Comparison of ENCODE assay signal across 11 cellular contexts in genomic region chr11:370087-370941, GRCh38. TPM values are rescaled to one million over a fixed set of nuclear protein-coding genes. Genes with fewer than 3 reads are reported as not detected.
DNase-seq lines count a peak whose midpoint lies in the region; ATAC-seq and TF ChIP-seq lines count a peak whose summit lies in the region.
"Had no signal": no experiment of that assay in that cellular context is flagged by ENCODE, and none has a peak within 500 bp of the region (broad histone marks: within the 10 kb centered on the region; RNA-seq: fewer than 3 reads in every experiment).

No MANE protein-coding gene starts in this region.

- no peak overlapping the region for H3K27ac ChIP-seq in iPS DF 6.9 (ENCODE audit: low read length)
- peak overlapping the region; percentile 59 for H3K27ac ChIP-seq in substantia nigra (ENCODE audit: low read depth, low read length, poor library complexity, severe bottlenecking)

- no CpG with 5 or more reads among the region's 40 CpGs for WGBS in iPS DF 6.9 (ENCODE audit: insufficient coverage, insufficient read length)

- peaks cover 14% of the 10 kb centered on the region for H3K36me3 ChIP-seq in iPS DF 6.9 (ENCODE audit: control insufficient read depth, insufficient read depth, low read length)

- H3K9me3 Mint-ChIP-seq in activated T-cell treated with anti-CD3 and anti-CD28 coated beads, Interleukin-2, amount 50 U/mL, for 4 hours, result no peaks in the 10 kb centered on the region
- peaks cover 1% of the 10 kb centered on the region for H3K9me3 Mint-ChIP-seq in activated CD8-positive, alpha-beta T cell treated with anti-CD3 and anti-CD28 coated beads for 36 hours

- peaks cover 8% of the 10 kb centered on the region for H3K4me1 ChIP-seq in iPS DF 6.9 (ENCODE audit: control insufficient read depth, insufficient read depth, low read length)

- H3K27ac Mint-ChIP-seq in activated CD8-positive, alpha-beta T cell treated with anti-CD3 and anti-CD28 coated beads for 36 hours, result no peak overlapping the region

- POLR2A ChIA-PET in activated CD8-positive, alpha-beta T cell treated with anti-CD3 and anti-CD28 coated beads for 36 hours (lab: Charles Lee), result interaction anchor here (0.9 kb wide), 1 partner anchor 81 kb away, joined by 3 read pairs; the partner anchor contains the start of gene PGGHG

- peak overlapping the region; percentile 47; the same call in 1 of the 2 replicates for H3K4me3 ChIP-seq in iPS DF 6.9 (ENCODE audit: low read length)

- no peak for TF ChIP-seq CTCF in activated CD8-positive, alpha-beta T cell treated with anti-CD3 and anti-CD28 coated beads for 36 hours (IDR thresholded peaks at IDR 0.05)

- H3K4me3 Mint-ChIP-seq in activated T-cell treated with anti-CD3 and anti-CD28 coated beads, Interleukin-2, amount 50 U/mL, for 4 hours, result peak overlapping the region; percentile 61
- H3K4me3 Mint-ChIP-seq in activated CD8-positive, alpha-beta T cell treated with anti-CD3 and anti-CD28 coated beads for 36 hours, result peak overlapping the region; percentile 42

- no peaks in the 10 kb centered on the region for H3K27me3 ChIP-seq in iPS DF 6.9 (ENCODE audit: control insufficient read depth, insufficient read depth, low read length)

- no peak for DNase-seq in activated T-cell treated with anti-CD3 and anti-CD28 coated beads, Interleukin-2, amount 50 U/mL, for 4 hours
- DNase-seq in activated T-cell treated with anti-CD3 and anti-CD28 coated beads for 4 hours (no peak), iPS DF 6.9 (ENCODE audit: low read depth, low spot score) (no peak), substantia nigra (lab: John Stamatoyannopoulos, UW) (peak in 1 of 49 donors; percentile 77), occipital lobe (lab: John Stamatoyannopoulos, UW) (no peak), kidney tubule cell (ENCODE audit: low spot score) (no peak)
- DNase-seq in activated CD8-positive, alpha-beta T cell treated with anti-CD3 and anti-CD28 coated beads for 36 hours, result no peak

- peaks cover 40% of the 10 kb centered on the region for H3K27me3 Mint-ChIP-seq in activated T-cell treated with anti-CD3 and anti-CD28 coated beads, Interleukin-2, amount 50 U/mL, for 4 hours (ENCODE audit: low read depth)
- H3K27me3 Mint-ChIP-seq in activated CD8-positive, alpha-beta T cell treated with anti-CD3 and anti-CD28 coated beads for 36 hours, result peaks cover 34% of the 10 kb centered on the region

- intact Hi-C loops in activated CD8-positive, alpha-beta T cell treated with anti-CD3 and anti-CD28 coated beads for 36 hours (cut with micrococcal nuclease), result no loop called here

- H3K36me3 Mint-ChIP-seq in activated T-cell treated with anti-CD3 and anti-CD28 coated beads, Interleukin-2, amount 50 U/mL, for 4 hours (ENCODE audit: insufficient read depth), result no peaks in the 10 kb centered on the region
- no peaks in the 10 kb centered on the region for H3K36me3 Mint-ChIP-seq in activated CD8-positive, alpha-beta T cell treated with anti-CD3 and anti-CD28 coated beads for 36 hours (ENCODE audit: low read depth)

- CTCF ChIA-PET in activated CD8-positive, alpha-beta T cell treated with anti-CD3 and anti-CD28 coated beads for 36 hours (lab: Charles Lee), result interaction anchor here (1.7 kb wide), 1 partner anchor 120 kb away, joined by 5 read pairs; no protein-coding TSS in a partner anchor

- no peaks in the 10 kb centered on the region for H3K9me3 ChIP-seq in iPS DF 6.9 (ENCODE audit: control insufficient read depth, insufficient read depth, low read length)

- ATAC-seq in activated T-cell treated with anti-CD3 and anti-CD28 coated beads, Interleukin-2, amount 50 U/mL, for 4 hours, result no peak
- no peak for ATAC-seq in activated CD8-positive, alpha-beta T cell treated with anti-CD3 and anti-CD28 coated beads for 36 hours
- no peak for ATAC-seq in HG03095 (IDR thresholded peaks at IDR 0.05; ENCODE audit: unreplicated experiment)

- peaks cover 11% of the 10 kb centered on the region for H3K4me1 Mint-ChIP-seq in activated T-cell treated with anti-CD3 and anti-CD28 coated beads, Interleukin-2, amount 50 U/mL, for 4 hours (ENCODE audit: low read depth)
- H3K4me1 Mint-ChIP-seq in activated CD8-positive, alpha-beta T cell treated with anti-CD3 and anti-CD28 coated beads for 36 hours (ENCODE audit: low read depth), result peaks cover 3% of the 10 kb centered on the region

RNA-seq across cellular contexts. Expression of gene B4GALNT4, which starts 1.0 kb away (rescaled TPM):
- 1 to 10 TPM; 3.8 to 6.1 (median 5.5) TPM for total RNA-seq in activated T-cell treated with anti-CD3 and anti-CD28 coated beads, Interleukin-2, amount 50 U/mL, for 4 hours
- total RNA-seq in activated CD8-positive, alpha-beta T cell treated with anti-CD3 and anti-CD28 coated beads for 36 hours, result 1 to 10 TPM; 1.5 to 3.4 TPM
- total RNA-seq in occipital lobe, result 99.5 TPM
- total RNA-seq: HT-29 had no signal

RNA-seq across cellular contexts. Expression of gene PKP3, which starts 23.7 kb away (rescaled TPM):
- under 1 TPM; 0.11 to 0.40 (median 0.16) TPM for total RNA-seq in activated T-cell treated with anti-CD3 and anti-CD28 coated beads, Interleukin-2, amount 50 U/mL, for 4 hours
- total RNA-seq in activated CD8-positive, alpha-beta T cell treated with anti-CD3 and anti-CD28 coated beads for 36 hours, result under 1 TPM in 1 of 2 experiments, not detected in 1; 0.18 TPM
- total RNA-seq in occipital lobe, result under 0.01 TPM
- total RNA-seq: mononuclear cell, SK-MEL-5 had no signal

RNA-seq across cellular contexts. Expression of gene SIGIRR, which starts 44.5 kb away (rescaled TPM):
- 10 to 100 TPM; 26.7 to 29.3 (median 29.2) TPM for total RNA-seq in activated T-cell treated with anti-CD3 and anti-CD28 coated beads, Interleukin-2, amount 50 U/mL, for 4 hours
- 10 to 100 TPM; 33.9 to 35.0 TPM for total RNA-seq in activated CD8-positive, alpha-beta T cell treated with anti-CD3 and anti-CD28 coated beads for 36 hours
- 14.8 TPM for total RNA-seq in occipital lobe

RNA-seq across cellular contexts. Expression of gene IFITM3, which starts 49.7 kb away (rescaled TPM):
- total RNA-seq in activated T-cell treated with anti-CD3 and anti-CD28 coated beads, Interleukin-2, amount 50 U/mL, for 4 hours, result 10 to 100 TPM in 2 of 3 donors, 1 to 10 TPM in 1; 5.3 to 24.6 (median 20.4) TPM
- total RNA-seq in activated CD8-positive, alpha-beta T cell treated with anti-CD3 and anti-CD28 coated beads for 36 hours, result 10 to 100 TPM; 52.8 to 58.0 TPM
- 5.5 TPM for total RNA-seq in occipital lobe

RNA-seq across cellular contexts. Expression of gene IFITM1, which starts 56.5 kb away (rescaled TPM):
- total RNA-seq in activated T-cell treated with anti-CD3 and anti-CD28 coated beads, Interleukin-2, amount 50 U/mL, for 4 hours, result 100 to 1,000 TPM in 2 of 3 donors, 10 to 100 TPM in 1; 99.3 to 144 (median 120) TPM
- total RNA-seq in activated CD8-positive, alpha-beta T cell treated with anti-CD3 and anti-CD28 coated beads for 36 hours, result 100 to 1,000 TPM; 296 to 304 TPM
- 6.9 TPM for total RNA-seq in occipital lobe

Comparison
In these comparisons a context has a peak if more than half of its experiments do, and no peak if none do; other contexts are left out.
1. RNA of gene B4GALNT4, which starts 1.0 kb away (total RNA-seq): 99.5 TPM in occipital lobe (single experiment); 3.8 to 6.1 TPM in activated T-cell treated with anti-CD3 and anti-CD28 coated beads, Interleukin-2, amount 50 U/mL, for 4 hours and 1.5 to 3.4 TPM in activated CD8-positive, alpha-beta T cell treated with anti-CD3 and anti-CD28 coated beads for 36 hours; every median in the first group is over 10 times any median in the second.